ENCODE assay signal across 8 cellular contexts in genomic region chr19:44207126-44207803, GRCh38. TPM values are rescaled to one million over a fixed set of nuclear protein-coding genes. Genes with fewer than 3 reads are reported as not detected.
DNase-seq lines count a peak whose midpoint lies in the region; ATAC-seq and TF ChIP-seq lines count a peak whose summit lies in the region.

No MANE protein-coding gene starts in this region.

- H3K36me3 ChIP-seq in left lung, result no peaks in the 10 kb centered on the region

- peak; percentile 85 for ATAC-seq in GM19025 (IDR thresholded peaks at IDR 0.05; ENCODE audit: low read depth, unreplicated experiment)
- peak; percentile 82 for ATAC-seq in HG03342 (IDR thresholded peaks at IDR 0.05; ENCODE audit: unreplicated experiment)
- ATAC-seq in left lung, result peak; percentile 98

- H3K4me1 ChIP-seq in left lung, result peaks cover 0 to 4% of the 10 kb centered on the region in 2 donors

- no peaks in the 10 kb centered on the region for H3K27me3 ChIP-seq in left lung

- peak overlapping the region; percentile 79 to 94 for H3K27ac ChIP-seq in left lung

- intact Hi-C loops in left lung (cut with DNase I), result no loop called here

- H3K4me3 ChIP-seq in AG09309 (ENCODE audit: control insufficient read depth, low read depth, low read length), result peak overlapping the region; percentile 79
- H3K4me3 ChIP-seq in left lung, result peak overlapping the region; percentile 58 to 85

- TF ChIP-seq CTCF in AG09309 (IDR thresholded peaks at IDR 0.05; ENCODE audit: control insufficient read depth, insufficient read depth, low read depth, low read length, missing control alignments) (no peak), left lung (IDR thresholded peaks at IDR 0.05) (no peak)

- DNase-seq in AG09309 (ENCODE audit: low read depth), result peak; percentile 43
- DNase-seq in NCI-H510A treated with DMSO at 0.1 percent for 48 hours (lab: John Stamatoyannopoulos, UW), result peak; percentile 84
- DNase-seq in activated CD4-positive, alpha-beta T cell treated with anti-CD3 and anti-CD28 coated beads, Interleukin-2, amount 50 U/mL, for 48 hours, result peak; percentile 75 to 85
- DNase-seq in dermis blood vessel endothelial cell, result peak; percentile 93
- DNase-seq in left lung, result peak; percentile 91 to 93
- peak; percentile 73 for DNase-seq in stimulated activated CD4-positive, alpha-beta T cell treated with anti-CD3 and anti-CD28 coated beads, Interleukin-2, amount 100 ng/mL, for 4 hours (ENCODE audit: low read depth)

- H3K9me3 ChIP-seq in left lung, result peaks cover 0 to 44% of the 10 kb centered on the region in 2 donors

RNA-seq across cellular contexts. Expression of gene ZNF227, which starts 5.1 kb away (rescaled TPM):
- total RNA-seq in dermis blood vessel endothelial cell (20.0 and 24.3 TPM in 2 replicates), left lung (10 to 100 TPM; 13.3 to 13.8 TPM)

RNA-seq across cellular contexts. Expression of gene ZNF226, which starts 42.4 kb away (rescaled TPM):
- total RNA-seq in dermis blood vessel endothelial cell (11.4 and 19.2 TPM in 2 replicates), left lung (10 to 100 TPM; 14.5 to 20.6 TPM)

RNA-seq across cellular contexts. Expression of gene ZNF233, which starts 52.4 kb away (rescaled TPM):
- total RNA-seq in dermis blood vessel endothelial cell, result 1.5 and 1.7 TPM in 2 replicates
- total RNA-seq in left lung, result 1 to 10 TPM in 1 of 2 donors, under 1 TPM in 1; 0.29 to 1.4 TPM

Comparison
In these comparisons a context has a peak if more than half of its experiments do, and no peak if none do; other contexts are left out.
1. Peak in every context shown above with its lines: DNase-seq, ATAC-seq, H3K4me3 ChIP-seq and H3K27ac ChIP-seq.
2. DNase-seq: peak in every context shown above with its lines; median percentile 93 in dermis blood vessel endothelial cell; 92 in left lung; 84 in NCI-H510A treated with DMSO at 0.1 percent for 48 hours; 80 in activated CD4-positive, alpha-beta T cell treated with anti-CD3 and anti-CD28 coated beads, Interleukin-2, amount 50 U/mL, for 48 hours; 73 in stimulated activated CD4-positive, alpha-beta T cell treated with anti-CD3 and anti-CD28 coated beads, Interleukin-2, amount 100 ng/mL, for 4 hours; 43 in AG09309.